Comparison of ENCODE assay signal across 13 cellular contexts in genomic region chr6:163392533-163392932, GRCh38. TPM values are rescaled to one million over a fixed set of nuclear protein-coding genes. Genes with fewer than 3 reads are reported as not detected.
DNase-seq lines count a peak whose midpoint lies in the region; ATAC-seq and TF ChIP-seq lines count a peak whose summit lies in the region.
"Had no signal": no experiment of that assay in that cellular context is flagged by ENCODE, and none has a peak within 500 bp of the region (broad histone marks: within the 10 kb centered on the region; RNA-seq: fewer than 3 reads in every experiment).

No MANE protein-coding gene starts in this region.

- ATAC-seq in GM19463 (IDR thresholded peaks at IDR 0.05; ENCODE audit: unreplicated experiment): no peak
- ATAC-seq: left colon; stimulated activated naive CD8-positive, alpha-beta T cell treated with anti-CD3 and anti-CD28 coated beads, Interleukin-15, Interleukin-2, amounts not matched to agents 100 U/mL and 50 U/mL, for 24 hours had no signal

- H3K9me3 Mint-ChIP-seq in Calu3 (ENCODE audit: low read depth, unreplicated experiment): no peaks in the 10 kb centered on the region
- H3K9me3 Mint-ChIP-seq: activated T-helper 1 cell treated with anti-CD3 and anti-CD28 coated beads, Interleukin-12 subunit alpha, Interleukin-12 subunit beta, Interleukin-2, Interleukin-4 antibody, amounts not matched to agents 30 ng/mL and 10 ng/mL and 1 ng/mL, durations not matched to agents 14 hours and 24 hours and 36 hours had no signal

- H3K4me3 Mint-ChIP-seq in Calu3 (ENCODE audit: low read depth, unreplicated experiment): peak overlapping the region; percentile 60
- H3K4me3 Mint-ChIP-seq: activated T-helper 1 cell treated with anti-CD3 and anti-CD28 coated beads, Interleukin-12 subunit alpha, Interleukin-12 subunit beta, Interleukin-2, Interleukin-4 antibody, amounts not matched to agents 30 ng/mL and 10 ng/mL and 1 ng/mL, durations not matched to agents 14 hours and 24 hours and 36 hours had no signal

- CTCF ChIA-PET in Calu3 (lab: Charles Lee): interaction anchor here (0.6 to 1.2 kb wide), 3 partner anchors 11 to 19 kb away, joined by 3 to 6 read pairs (median 5); no protein-coding TSS in a partner anchor

- H3K27ac Mint-ChIP-seq in Calu3 (ENCODE audit: unreplicated experiment): peak overlapping the region; percentile 75
- H3K27ac Mint-ChIP-seq: activated T-helper 1 cell treated with anti-CD3 and anti-CD28 coated beads, Interleukin-12 subunit alpha, Interleukin-12 subunit beta, Interleukin-2, Interleukin-4 antibody, amounts not matched to agents 30 ng/mL and 10 ng/mL and 1 ng/mL, durations not matched to agents 14 hours and 24 hours and 36 hours had no signal

- H3K4me1 ChIP-seq in esophagus squamous epithelium: peaks cover 8 to 48% (median 11%) of the 10 kb centered on the region in 3 donors

- DNase-seq in Calu3 (peak; percentile 69), NCI-H69 (lab: John Stamatoyannopoulos, UW) (peak; percentile 14), esophagus squamous epithelium (lab: John Stamatoyannopoulos, UW) (no peak), myocyte (ENCODE audit: low read depth) (peak; percentile 56), SIG-M5 (lab: John Stamatoyannopoulos, UW) (no peak), NCI-H774 (lab: John Stamatoyannopoulos, UW) (no peak)
- no peak for DNase-seq in activated CD4-positive, alpha-beta T cell treated with anti-CD3 and anti-CD28 coated beads for 48 hours
- DNase-seq: left colon; stimulated activated naive CD8-positive, alpha-beta T cell treated with anti-CD3 and anti-CD28 coated beads, Interleukin-15, Interleukin-2, amounts not matched to agents 100 U/mL and 50 U/mL, for 24 hours had no signal

- peaks cover 29% of the 10 kb centered on the region for H3K4me1 Mint-ChIP-seq in Calu3 (ENCODE audit: low read depth, unreplicated experiment)

- H3K27ac ChIP-seq in esophagus squamous epithelium: peak overlapping the region; percentile 41 to 75 (median 62)
- H3K27ac ChIP-seq: C4-2B, HL-60 had no signal

- no peaks in the 10 kb centered on the region for H3K9me3 ChIP-seq in esophagus squamous epithelium

- H3K36me3 Mint-ChIP-seq in Calu3 (ENCODE audit: insufficient read depth, unreplicated experiment): peaks cover 12% of the 10 kb centered on the region

- H3K27me3 ChIP-seq in esophagus squamous epithelium: no peaks in the 10 kb centered on the region

- no peak for TF ChIP-seq POLR2A in esophagus squamous epithelium (IDR thresholded peaks at IDR 0.05)

- no TSS peak for BruUV-seq in Calu3 (replicated peaks; lab: Mats Ljungman, UMichigan)

- WGBS in esophagus squamous epithelium, 2 donors: 13% methylated on average over 2 of the region's 2 CpGs

- H3K27me3 Mint-ChIP-seq in Calu3 (ENCODE audit: unreplicated experiment): no peaks in the 10 kb centered on the region

- H3K4me3 ChIP-seq in esophagus squamous epithelium: no peak overlapping the region

- intact Hi-C loops in Calu3 (cut with micrococcal nuclease; ENCODE audit: unreplicated experiment) (loop anchor here (1.0 to 2.0 kb wide), 2 partner anchors 20 to 68 kb away; no protein-coding TSS in a partner anchor), esophagus squamous epithelium (cut with DNase I) (no loop called here)

- H3K36me3 ChIP-seq in esophagus squamous epithelium: no peaks in the 10 kb centered on the region

- TF ChIP-seq CTCF in Calu3 (IDR thresholded peaks at IDR 0.05; ENCODE audit: unreplicated experiment): no peak
- no peak for TF ChIP-seq CTCF in esophagus squamous epithelium (IDR thresholded peaks at IDR 0.05)

RNA-seq across cellular contexts. Expression of gene QKI, which starts 22.0 kb away (rescaled TPM):
- 94.1 and 131 TPM in 2 replicates for total RNA-seq in Calu3 (2022)
- 100 to 1,000 TPM in 1 of 4 donors, 10 to 100 TPM in 3; 46.2 to 149 (median 65.4) TPM for total RNA-seq in esophagus squamous epithelium
- total RNA-seq in myocyte: 289 and 423 TPM in 2 replicates
- polyA plus RNA-seq in myocyte (2012): 102 TPM

Comparison
In these comparisons a context has a peak if more than half of its experiments do, and no peak if none do; other contexts are left out.
1. DNase-seq: peak in Calu3 (single experiment), NCI-H69 (single experiment) and myocyte (single experiment); none in esophagus squamous epithelium (single experiment), SIG-M5 (single experiment), activated CD4-positive, alpha-beta T cell treated with anti-CD3 and anti-CD28 coated beads for 48 hours (single experiment) and NCI-H774 (single experiment).